ENCODE assay signal across 7 cellular contexts in genomic region chr11:60251485-60252207, GRCh38. TPM values are rescaled to one million over a fixed set of nuclear protein-coding genes. Genes with fewer than 3 reads are reported as not detected.
DNase-seq lines count a peak whose midpoint lies in the region; ATAC-seq and TF ChIP-seq lines count a peak whose summit lies in the region.

No MANE protein-coding gene starts in this region.

- no peak overlapping the region for H3K4me3 ChIP-seq in mesenchymal stem cell (ENCODE audit: insufficient read depth in 1 of 2, low read depth in 1 of 2, low read length in 2 of 2)

- H3K9ac ChIP-seq in mesenchymal stem cell (ENCODE audit: low read length), result no peak overlapping the region

- no peaks in the 10 kb centered on the region for H3K79me1 ChIP-seq in mesenchymal stem cell (replicated peaks; ENCODE audit: low read length, poor library complexity, severe bottlenecking)

- no peaks in the 10 kb centered on the region for H3K4me1 ChIP-seq in mesenchymal stem cell (ENCODE audit: control insufficient read depth, insufficient read depth, low read depth, low read length)

- H2BK5ac ChIP-seq in mesenchymal stem cell (ENCODE audit: low read depth, low read length, poor library complexity, severe bottlenecking), result no peak overlapping the region

- H3K4ac ChIP-seq in mesenchymal stem cell (ENCODE audit: low read depth in 1 of 2, low read length in 2 of 2), result no peak overlapping the region

- in situ Hi-C loops in T47D (cut with HindIII; ENCODE audit: low pct_unique_long_range_greater_than_20kb, low sequenced_read_pairs), result no loop called here

- H2AFZ ChIP-seq in mesenchymal stem cell (ENCODE audit: low read depth, low read length), result no peak overlapping the region

- no peak overlapping the region for H3K27ac ChIP-seq in mesenchymal stem cell (ENCODE audit: low read length, poor library complexity, severe bottlenecking)

- H4K8ac ChIP-seq in mesenchymal stem cell (ENCODE audit: low read length), result no peak overlapping the region

- H3K4me2 ChIP-seq in mesenchymal stem cell (ENCODE audit: low read length, poor library complexity, severe bottlenecking), result no peak overlapping the region

- H3K36me3 ChIP-seq in mesenchymal stem cell (ENCODE audit: control insufficient read depth in 1 of 2, insufficient read depth in 2 of 2, low read depth in 1 of 2, low read length in 2 of 2), result no peaks in the 10 kb centered on the region

- no peak overlapping the region for H2BK15ac ChIP-seq in mesenchymal stem cell (ENCODE audit: low read depth, poor library complexity, severe bottlenecking)

- ATAC-seq in GM19324 (IDR thresholded peaks at IDR 0.05; ENCODE audit: low FRiP score, unreplicated experiment) (no peak), GM19023 (IDR thresholded peaks at IDR 0.05; ENCODE audit: unreplicated experiment) (no peak)

- H3K27me3 ChIP-seq in mesenchymal stem cell (ENCODE audit: control insufficient read depth in 1 of 2, insufficient read depth in 1 of 2, low read length in 2 of 2), result peaks cover 0 to 11% of the 10 kb centered on the region in 2 experiments

- 47% methylated on average over 3 of the region's 6 CpGs for WGBS in mesenchymal stem cell

- no peak overlapping the region for H2AK5ac ChIP-seq in mesenchymal stem cell (ENCODE audit: low read length, severe bottlenecking)

- TF ChIP-seq CTCF in GM12874 (IDR thresholded peaks at IDR 0.05; ENCODE audit: insufficient read depth, low read depth, low read length), result peak; percentile 22; the same call in 1 of the 2 replicates

- H2BK12ac ChIP-seq in mesenchymal stem cell (ENCODE audit: low read length in 2 of 2), result no peak overlapping the region

- no peak overlapping the region for H2BK120ac ChIP-seq in mesenchymal stem cell (ENCODE audit: low read depth, low read length)

- H3K9me3 ChIP-seq in mesenchymal stem cell (ENCODE audit: control insufficient read depth, low read length), result peaks cover 6% of the 10 kb centered on the region

- no peak overlapping the region for H3K14ac ChIP-seq in mesenchymal stem cell (ENCODE audit: low read length in 2 of 2)

- H3K18ac ChIP-seq in mesenchymal stem cell (ENCODE audit: low read depth in 1 of 2, low read length in 2 of 2), result no peak overlapping the region

- no peak overlapping the region for H3K23ac ChIP-seq in mesenchymal stem cell (ENCODE audit: low read length in 2 of 2)

- DNase-seq in MV-4-11 (lab: John Stamatoyannopoulos, UW) (peak; percentile 82), T47D (ENCODE audit: low read depth in 1 of 2, low spot score in 1 of 2) (peak; percentile 14 to 79), mesenchymal stem cell (peak; percentile 37)
- DNase-seq in activated CD8-positive, alpha-beta memory T cell treated with anti-CD3 and anti-CD28 coated beads, Interleukin-2, amount 50 U/mL, for 4 hours, result no peak

- no peak overlapping the region for H4K91ac ChIP-seq in mesenchymal stem cell (ENCODE audit: low read length)

RNA-seq across cellular contexts. Expression of gene MS4A4E, which starts 8.7 kb away (rescaled TPM):
- not detected for polyA plus RNA-seq in mesenchymal stem cell (2013, experiment 1 of 2)
- not detected for polyA plus RNA-seq in mesenchymal stem cell (2013, experiment 2 of 2)

RNA-seq across cellular contexts. Expression of gene MS4A4A, which starts 28.8 kb away (rescaled TPM):
- polyA plus RNA-seq in mesenchymal stem cell (2013, experiment 1 of 2), result not detected
- 0.03 TPM for polyA plus RNA-seq in mesenchymal stem cell (2013, experiment 2 of 2)
